In genomic region chr1:36822648-36823047, GRCh38 we compare ENCODE assay signal across 12 cellular contexts.
DNase-seq lines count a peak whose midpoint lies in the region; ATAC-seq and TF ChIP-seq lines count a peak whose summit lies in the region.
"Had no signal": no experiment of that assay in that cellular context is flagged by ENCODE, and none has a peak within 500 bp of the region (broad histone marks: within the 10 kb centered on the region; RNA-seq: fewer than 3 reads in every experiment).

No MANE protein-coding gene starts in this region.

- H3K4me3 Mint-ChIP-seq in chondrocyte (ENCODE audit: unreplicated experiment) = no peak overlapping the region
- no peak overlapping the region for H3K4me3 Mint-ChIP-seq in natural killer cell treated with Interleukin-12 subunit alpha and Interleukin-12 subunit beta and Interleukin-15 and Interleukin-18, amount 100 ng/mL, for 72 hours
- H3K4me3 Mint-ChIP-seq: CD8-positive, alpha-beta T cell had no signal

- H3K36me3 ChIP-seq in BLaER1 treated with 17β-estradiol and CSF1 and Interleukin-3, amounts not matched to agents 10 nM and 100 nM = no peaks in the 10 kb centered on the region
- no peaks in the 10 kb centered on the region for H3K36me3 ChIP-seq in neuronal stem cell (replicated peaks in 1 of 2; ENCODE audit: control insufficient read depth in 2 of 2, insufficient read depth in 2 of 2, low read length in 2 of 2)
- H3K36me3 ChIP-seq: HAP-1 had no signal

- no peak overlapping the region for H3K27ac Mint-ChIP-seq in chondrocyte (ENCODE audit: unreplicated experiment)
- H3K27ac Mint-ChIP-seq in natural killer cell treated with Interleukin-12 subunit alpha and Interleukin-12 subunit beta and Interleukin-15 and Interleukin-18, amount 100 ng/mL, for 72 hours = no peak overlapping the region
- H3K27ac Mint-ChIP-seq: CD8-positive, alpha-beta T cell had no signal

- peak overlapping the region in 8 of 11 experiments; percentile 9 to 52 (median 34); a peak in 13 of 22 replicates for H3K4me2 ChIP-seq in BLaER1 treated with 17β-estradiol and CSF1 and Interleukin-3, amounts not matched to agents 10 nM and 100 nM
- H3K4me2 ChIP-seq in neuronal stem cell (ENCODE audit: insufficient read depth, low read length, poor library complexity, severe bottlenecking) = no peak overlapping the region

- no peaks in the 10 kb centered on the region for H3K79me1 ChIP-seq in neuronal stem cell (ENCODE audit: low read depth, low read length)

- H2AK5ac ChIP-seq in neuronal stem cell (ENCODE audit: low read depth, low read length) = peak overlapping the region; percentile 64

- no peak overlapping the region for H3K4ac ChIP-seq in neuronal stem cell (ENCODE audit: low read length)

- H3K9me3 Mint-ChIP-seq in chondrocyte (ENCODE audit: low read depth) = no peaks in the 10 kb centered on the region
- no peaks in the 10 kb centered on the region for H3K9me3 Mint-ChIP-seq in natural killer cell treated with Interleukin-12 subunit alpha and Interleukin-12 subunit beta and Interleukin-15 and Interleukin-18, amount 100 ng/mL, for 72 hours
- H3K9me3 Mint-ChIP-seq: CD8-positive, alpha-beta T cell had no signal

- peak overlapping the region; percentile 73 for H3K14ac ChIP-seq in neuronal stem cell (ENCODE audit: low read length)

- no peak overlapping the region for H3K4me3 ChIP-seq in BLaER1 treated with 17β-estradiol and CSF1 and Interleukin-3, amounts not matched to agents 10 nM and 100 nM
- no peak overlapping the region for H3K4me3 ChIP-seq in neuronal stem cell (ENCODE audit: low read length in 2 of 2)
- H3K4me3 ChIP-seq: HAP-1 had no signal

- no peak overlapping the region for H2BK120ac ChIP-seq in neuronal stem cell (ENCODE audit: low read depth, low read length)

- H3K36me3 Mint-ChIP-seq in chondrocyte (ENCODE audit: low read depth) = no peaks in the 10 kb centered on the region
- no peaks in the 10 kb centered on the region for H3K36me3 Mint-ChIP-seq in natural killer cell treated with Interleukin-12 subunit alpha and Interleukin-12 subunit beta and Interleukin-15 and Interleukin-18, amount 100 ng/mL, for 72 hours
- H3K36me3 Mint-ChIP-seq: CD8-positive, alpha-beta T cell had no signal

- no peak overlapping the region for H3K9ac ChIP-seq in BLaER1 treated with 17β-estradiol and CSF1 and Interleukin-3, amounts not matched to agents 10 nM and 100 nM
- peak overlapping the region; percentile 38 for H3K9ac ChIP-seq in neuronal stem cell (ENCODE audit: low read depth, low read length, poor library complexity)

- H2BK12ac ChIP-seq in neuronal stem cell (ENCODE audit: low read length) = peak overlapping the region; percentile 47

- no peak for ATAC-seq in natural killer cell treated with Interleukin-12 subunit alpha and Interleukin-12 subunit beta and Interleukin-15 and Interleukin-18, amount 100 ng/mL, for 72 hours
- ATAC-seq: CD8-positive, alpha-beta T cell had no signal

- no peaks in the 10 kb centered on the region for H3K9me3 ChIP-seq in BLaER1 treated with 17β-estradiol and CSF1 and Interleukin-3, amounts not matched to agents 10 nM and 100 nM (replicated peaks in 1 of 11)
- peaks cover 0 to 2% of the 10 kb centered on the region in 2 donors for H3K9me3 ChIP-seq in neuronal stem cell (replicated peaks in 1 of 2; ENCODE audit: control insufficient read depth in 2 of 2, insufficient read depth in 1 of 2, low read depth in 1 of 2, low read length in 2 of 2)
- H3K9me3 ChIP-seq: HAP-1 had no signal

- H4K20me1 ChIP-seq in BLaER1 treated with 17β-estradiol and CSF1 and Interleukin-3, amounts not matched to agents 10 nM and 100 nM = no peaks in the 10 kb centered on the region

- no peak overlapping the region; a peak in 1 of 22 replicates for H3K27ac ChIP-seq in BLaER1 treated with 17β-estradiol and CSF1 and Interleukin-3, amounts not matched to agents 10 nM and 100 nM
- H3K27ac ChIP-seq in neuronal stem cell (replicated peaks; ENCODE audit: low read length) = no peak overlapping the region

- H2AFZ ChIP-seq in neuronal stem cell (ENCODE audit: low read length) = no peak overlapping the region

- peak; percentile 61 for DNase-seq in chondrocyte (ENCODE audit: low spot score)
- no peak for DNase-seq in neuronal stem cell (ENCODE audit: low spot score)
- DNase-seq in stimulated activated naive CD4-positive, alpha-beta T cell (lab: John Stamatoyannopoulos, UW) = no peak
- no peak for DNase-seq in HT-29 (ENCODE audit: low spot score)
- no peak for DNase-seq in natural killer cell treated with Interleukin-12 subunit alpha and Interleukin-12 subunit beta and Interleukin-15 and Interleukin-18, amount 100 ng/mL, for 72 hours (ENCODE audit: low spot score)
- DNase-seq in LoVo (ENCODE audit: low spot score) = no peak
- DNase-seq: Calu3; CD8-positive, alpha-beta T cell; DMS79 treated with DMSO at 0.1 percent for 48 hours; GF-D8 had no signal

- WGBS in neuronal stem cell (ENCODE audit: extremely low coverage in 2 of 2, insufficient read length in 2 of 2, insufficient replicate concordance in 1 of 2), 2 donors = no CpG with 5 or more reads among the region's 2 CpGs

- no peak overlapping the region for H2BK5ac ChIP-seq in neuronal stem cell (ENCODE audit: low read length)

- H3K27me3 Mint-ChIP-seq in chondrocyte (ENCODE audit: low read depth) = peaks cover 20% of the 10 kb centered on the region
- peaks cover 15% of the 10 kb centered on the region in 2 donors for H3K27me3 Mint-ChIP-seq in natural killer cell treated with Interleukin-12 subunit alpha and Interleukin-12 subunit beta and Interleukin-15 and Interleukin-18, amount 100 ng/mL, for 72 hours

- no peak for TF ChIP-seq CTCF in chondrocyte (IDR thresholded peaks at IDR 0.05)

- peak overlapping the region; percentile 38 for H3K18ac ChIP-seq in neuronal stem cell (ENCODE audit: low read length)

- H2BK15ac ChIP-seq in neuronal stem cell (ENCODE audit: low read length) = no peak overlapping the region

- H4K8ac ChIP-seq in neuronal stem cell (ENCODE audit: low read depth, low read length) = no peak overlapping the region

- peaks cover 6% of the 10 kb centered on the region for H3K4me1 Mint-ChIP-seq in chondrocyte (ENCODE audit: low read depth)
- peaks cover 0 to 8% of the 10 kb centered on the region in 2 donors for H3K4me1 Mint-ChIP-seq in natural killer cell treated with Interleukin-12 subunit alpha and Interleukin-12 subunit beta and Interleukin-15 and Interleukin-18, amount 100 ng/mL, for 72 hours (ENCODE audit: low read depth in 2 of 2)

- H4K91ac ChIP-seq in neuronal stem cell (ENCODE audit: low read depth, low read length, poor library complexity) = no peak overlapping the region

- peak overlapping the region; percentile 29 for H3K23ac ChIP-seq in neuronal stem cell (ENCODE audit: low read depth, low read length, poor library complexity)

- H3K4me1 ChIP-seq in BLaER1 treated with 17β-estradiol and CSF1 and Interleukin-3, amounts not matched to agents 10 nM and 100 nM = peaks cover 0 to 27% (median 22%) of the 10 kb centered on the region in 10 experiments; a peak in 14 of 20 replicates
- H3K4me1 ChIP-seq in neuronal stem cell (ENCODE audit: control insufficient read depth in 2 of 2, insufficient read depth in 1 of 2, low read depth in 1 of 2, low read length in 2 of 2) = peaks cover 0 to 15% of the 10 kb centered on the region in 2 donors
- H3K4me1 ChIP-seq: HAP-1 had no signal

- no peaks in the 10 kb centered on the region for H3K27me3 ChIP-seq in BLaER1 treated with 17β-estradiol and CSF1 and Interleukin-3, amounts not matched to agents 10 nM and 100 nM
- H3K27me3 ChIP-seq in neuronal stem cell (ENCODE audit: control insufficient read depth in 3 of 3, insufficient read depth in 3 of 3, low read depth in 1 of 3, low read length in 3 of 3) = peaks cover 0 to 19% (median 0%) of the 10 kb centered on the region in 3 experiments
